In the genomic region with DNA sequence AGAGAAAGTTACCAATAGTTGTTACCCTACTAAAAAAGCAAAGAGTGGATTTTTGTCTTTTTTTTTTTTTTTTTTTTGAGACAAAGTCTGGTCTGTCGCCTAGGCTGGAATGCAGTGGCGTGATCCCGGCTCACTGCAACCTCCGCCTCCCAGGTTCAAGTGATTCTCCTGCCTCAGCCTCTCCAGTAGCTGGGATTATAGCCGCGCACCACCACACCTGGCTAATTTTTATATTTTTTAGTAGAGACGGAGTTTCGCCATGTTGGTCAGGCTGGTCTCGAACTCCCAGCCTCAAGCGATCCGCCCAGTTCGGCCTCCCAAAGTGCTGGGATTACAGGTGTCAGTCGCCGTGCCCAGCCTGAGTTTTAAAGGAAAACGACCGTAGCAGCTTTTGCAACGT, we compare ENCODE assay signal across 7 cellular contexts. TPM values are rescaled to one million over a fixed set of nuclear protein-coding genes. Genes with fewer than 3 reads are reported as not detected.
DNase-seq lines count a peak whose midpoint lies in the region; TF ChIP-seq lines count a peak whose summit lies in the region.
"Not testable (repeated sequence)": the region's sequence is repeated elsewhere in the genome, so short reads cannot be mapped to it uniquely, and the experiment has no call there.

No MANE protein-coding gene starts in this region.

- 93% methylated on average over 15 to 16 of the region's 17 CpGs for WGBS in mesodermal cell (ENCODE audit: insufficient coverage in 2 of 2), 2 experiments

- intact Hi-C loops in activated CD4-positive, alpha-beta memory T cell treated with anti-CD3 and anti-CD28 coated beads for 36 hours (cut with micrococcal nuclease), result not testable (repeated sequence)
- intact Hi-C loops in MCF 10A (cut with micrococcal nuclease), result loop anchor here (5.0 kb wide), 1 partner anchor 145 kb away; a partner anchor contains a TSS

- peaks cover 98% of the 10 kb centered on the region for H3K79me2 ChIP-seq in DOHH2 (ENCODE audit: control insufficient read depth, low read length)

- H3K27me3 Mint-ChIP-seq in activated CD4-positive, alpha-beta memory T cell treated with anti-CD3 and anti-CD28 coated beads for 36 hours; MCF 10A (ENCODE audit: insufficient read depth, unreplicated experiment): not testable (repeated sequence)

- not testable (repeated sequence) for TF ChIP-seq CTCF in DOHH2 (IDR thresholded peaks at IDR 0.05; ENCODE audit: low read depth, low read length, poor library complexity, severe bottlenecking); NB4 (IDR thresholded peaks at IDR 0.05; ENCODE audit: low read depth, low read length); MCF 10A (IDR thresholded peaks at IDR 0.05; ENCODE audit: unreplicated experiment); fibroblast of the aortic adventitia (IDR thresholded peaks at IDR 0.05; ENCODE audit: insufficient read depth, low read length)

- not testable (repeated sequence) for H3K9me2 ChIP-seq in DOHH2 (replicated peaks; ENCODE audit: control insufficient read depth, low read length)

- H4K20me1 ChIP-seq in DOHH2 (ENCODE audit: control insufficient read depth, insufficient read depth, low read depth, low read length), result not testable (repeated sequence)

- CTCF ChIA-PET in activated CD4-positive, alpha-beta memory T cell treated with anti-CD3 and anti-CD28 coated beads for 36 hours (lab: Charles Lee), result interaction anchor here (1.7 kb wide), 1 partner anchor 14 kb away, joined by 8 read pairs; a partner anchor contains a TSS
- CTCF ChIA-PET in MCF 10A (lab: Yijun Ruan, JAX), result interaction anchor here (0.6 to 2.4 kb wide), 4 partner anchors 9 to 1760 kb away, joined by 3 to 11 read pairs (median 3); a partner anchor contains a TSS

- DNase-seq in NB4 (ENCODE audit: low read depth); activated CD4-positive, alpha-beta memory T cell treated with anti-CD3 and anti-CD28 coated beads for 36 hours; MCF 10A (ENCODE audit: unreplicated experiment); fibroblast of the aortic adventitia (ENCODE audit: low read depth); skeletal muscle cell (ENCODE audit: low read depth): not testable (repeated sequence)

- H3K4me2 ChIP-seq in DOHH2 (ENCODE audit: low read length), result peak overlapping the region; percentile 72

- H3K36me3 ChIP-seq in DOHH2 (ENCODE audit: control insufficient read depth, low read length), result peaks cover 46% of the 10 kb centered on the region
- H3K36me3 ChIP-seq in mesodermal cell (ENCODE audit: control insufficient read depth, insufficient read depth, low read length), result peaks cover 29% of the 10 kb centered on the region

- not testable (repeated sequence) for H3K27me3 ChIP-seq in DOHH2 (ENCODE audit: control insufficient read depth, low read length)

- H3K9me3 Mint-ChIP-seq in activated CD4-positive, alpha-beta memory T cell treated with anti-CD3 and anti-CD28 coated beads for 36 hours; MCF 10A (ENCODE audit: unreplicated experiment): not testable (repeated sequence)

- not testable (repeated sequence) for H3F3A ChIP-seq in DOHH2 (ENCODE audit: control insufficient read depth, insufficient read depth)

- H3K27ac Mint-ChIP-seq in activated CD4-positive, alpha-beta memory T cell treated with anti-CD3 and anti-CD28 coated beads for 36 hours, result peak overlapping the region; percentile 94
- peak overlapping the region; percentile 98 for H3K27ac Mint-ChIP-seq in MCF 10A (ENCODE audit: low read depth, unreplicated experiment)

- H3K36me3 Mint-ChIP-seq in activated CD4-positive, alpha-beta memory T cell treated with anti-CD3 and anti-CD28 coated beads for 36 hours, result not testable (repeated sequence)
- peaks cover 19% of the 10 kb centered on the region for H3K36me3 Mint-ChIP-seq in MCF 10A (ENCODE audit: insufficient read depth, unreplicated experiment)

- TF ChIP-seq POLR2A in NB4 (IDR thresholded peaks at IDR 0.05; ENCODE audit: extremely low read depth, insufficient read length), result not testable (repeated sequence)

- peaks cover 46% of the 10 kb centered on the region for H3K4me1 ChIP-seq in DOHH2 (ENCODE audit: control insufficient read depth, low read length)
- not testable (repeated sequence) for H3K4me1 ChIP-seq in mesodermal cell (ENCODE audit: control insufficient read depth, insufficient read depth, low read length, poor library complexity, severe bottlenecking)

- peak overlapping the region; percentile 99 for H3K4me3 Mint-ChIP-seq in activated CD4-positive, alpha-beta memory T cell treated with anti-CD3 and anti-CD28 coated beads for 36 hours
- H3K4me3 Mint-ChIP-seq in MCF 10A (ENCODE audit: unreplicated experiment), result peak overlapping the region; percentile 80

- not testable (repeated sequence) for BruUV-seq in MCF 10A (replicated peaks; lab: Mats Ljungman, UMichigan)

- H3K4me3 ChIP-seq in DOHH2 (ENCODE audit: low read length), result peak overlapping the region; percentile 82
- peak overlapping the region; percentile 98 for H3K4me3 ChIP-seq in NB4 (ENCODE audit: low read depth, low read length)
- H3K4me3 ChIP-seq in fibroblast of the aortic adventitia (ENCODE audit: low read depth, low read length), result peak overlapping the region; percentile 98
- H3K4me3 ChIP-seq in mesodermal cell (ENCODE audit: extremely low read depth, insufficient read depth, low read length, poor library complexity, severe bottlenecking), result peak overlapping the region; percentile 95
- peak overlapping the region; percentile 97 for H3K4me3 ChIP-seq in skeletal muscle cell (ENCODE audit: low read depth, low read length)

- H3K27ac ChIP-seq in DOHH2 (ENCODE audit: low read depth, low read length); mesodermal cell (ENCODE audit: low read depth, low read length, severe bottlenecking): not testable (repeated sequence)

- POLR2A ChIA-PET in activated CD4-positive, alpha-beta memory T cell treated with anti-CD3 and anti-CD28 coated beads for 36 hours (lab: Charles Lee), result interaction anchor here (0.6 to 1.8 kb wide), 4 partner anchors 14 to 874 kb away, joined by 3 to 17 read pairs (median 6); a partner anchor contains a TSS
- POLR2A ChIA-PET in MCF 10A (lab: Yijun Ruan, JAX), result interaction anchor here (0.8 to 11.5 kb wide), 6 partner anchors 12 to 874 kb away, joined by 4 to 193 read pairs (median 17); a partner anchor contains a TSS

- peaks cover 70% of the 10 kb centered on the region for H3K4me1 Mint-ChIP-seq in activated CD4-positive, alpha-beta memory T cell treated with anti-CD3 and anti-CD28 coated beads for 36 hours (ENCODE audit: low read depth)
- H3K4me1 Mint-ChIP-seq in MCF 10A (ENCODE audit: insufficient read depth, unreplicated experiment), result peaks cover 44% of the 10 kb centered on the region

- H3K9me3 ChIP-seq in DOHH2 (ENCODE audit: control insufficient read depth, insufficient read depth, low read length); mesodermal cell (ENCODE audit: control insufficient read depth, low read length): not testable (repeated sequence)

RNA-seq across cellular contexts. Expression of a gene that starts 1.5 kb away (rescaled TPM):
- 10 to 100 TPM; 22.1 to 24.7 TPM for total RNA-seq in activated CD4-positive, alpha-beta memory T cell treated with anti-CD3 and anti-CD28 coated beads for 36 hours
- total RNA-seq in MCF 10A (2022), result 14.7 and 14.9 TPM in 2 replicates
- total RNA-seq in fibroblast of the aortic adventitia (ENCODE audit: low replicate concordance), result 18.7 and 27.9 TPM in 2 replicates
- 29.3 TPM for polyA plus RNA-seq in mesodermal cell (2013, experiment 1 of 2)
- 34.4 TPM for polyA plus RNA-seq in mesodermal cell (2013, experiment 2 of 2)

RNA-seq across cellular contexts. Expression of a gene that starts 14.3 kb away (rescaled TPM):
- 100 to 1,000 TPM; 156 to 164 TPM for total RNA-seq in activated CD4-positive, alpha-beta memory T cell treated with anti-CD3 and anti-CD28 coated beads for 36 hours
- total RNA-seq in MCF 10A (2022), result 209 and 218 TPM in 2 replicates
- 110 and 159 TPM in 2 replicates for total RNA-seq in fibroblast of the aortic adventitia (ENCODE audit: low replicate concordance)
- polyA plus RNA-seq in mesodermal cell (2013, experiment 1 of 2), result 190 TPM
- polyA plus RNA-seq in mesodermal cell (2013, experiment 2 of 2), result 197 TPM
